Comparison of ENCODE assay signal across 1 cellular context in the genomic region with DNA sequence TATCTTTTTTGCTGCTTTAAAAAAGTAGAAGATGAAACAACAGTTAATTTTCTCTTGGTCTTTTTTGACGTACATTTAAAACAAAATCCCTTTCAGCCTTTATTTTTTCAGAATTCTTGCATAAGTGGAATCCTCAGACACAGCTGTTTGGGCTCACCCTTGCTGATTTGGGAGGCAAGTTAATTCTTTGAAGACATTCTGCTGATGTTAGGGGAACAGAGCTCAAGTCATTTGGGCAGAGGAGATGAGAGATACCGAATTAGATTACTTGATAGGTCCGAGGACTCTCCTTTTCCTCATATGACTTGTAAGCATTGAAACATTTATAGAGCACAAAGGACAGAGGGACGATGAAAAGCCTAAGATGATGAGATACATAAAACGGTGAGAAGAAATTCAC.
TF ChIP-seq lines count a peak whose summit lies in the region.

No MANE protein-coding gene starts in this region.

TF ChIP-seq in H1, 55 proteins besides CTCF, POLR2A, EP300 and RAD21 (continued from another document):
- no peak for TF ChIP-seq NRF1 (IDR thresholded peaks at IDR 0.05; ENCODE audit: low read depth, low read length)
- TF ChIP-seq JUND (IDR thresholded peaks at IDR 0.05; ENCODE audit: low read length), result no peak
- TF ChIP-seq, protein P1, sequence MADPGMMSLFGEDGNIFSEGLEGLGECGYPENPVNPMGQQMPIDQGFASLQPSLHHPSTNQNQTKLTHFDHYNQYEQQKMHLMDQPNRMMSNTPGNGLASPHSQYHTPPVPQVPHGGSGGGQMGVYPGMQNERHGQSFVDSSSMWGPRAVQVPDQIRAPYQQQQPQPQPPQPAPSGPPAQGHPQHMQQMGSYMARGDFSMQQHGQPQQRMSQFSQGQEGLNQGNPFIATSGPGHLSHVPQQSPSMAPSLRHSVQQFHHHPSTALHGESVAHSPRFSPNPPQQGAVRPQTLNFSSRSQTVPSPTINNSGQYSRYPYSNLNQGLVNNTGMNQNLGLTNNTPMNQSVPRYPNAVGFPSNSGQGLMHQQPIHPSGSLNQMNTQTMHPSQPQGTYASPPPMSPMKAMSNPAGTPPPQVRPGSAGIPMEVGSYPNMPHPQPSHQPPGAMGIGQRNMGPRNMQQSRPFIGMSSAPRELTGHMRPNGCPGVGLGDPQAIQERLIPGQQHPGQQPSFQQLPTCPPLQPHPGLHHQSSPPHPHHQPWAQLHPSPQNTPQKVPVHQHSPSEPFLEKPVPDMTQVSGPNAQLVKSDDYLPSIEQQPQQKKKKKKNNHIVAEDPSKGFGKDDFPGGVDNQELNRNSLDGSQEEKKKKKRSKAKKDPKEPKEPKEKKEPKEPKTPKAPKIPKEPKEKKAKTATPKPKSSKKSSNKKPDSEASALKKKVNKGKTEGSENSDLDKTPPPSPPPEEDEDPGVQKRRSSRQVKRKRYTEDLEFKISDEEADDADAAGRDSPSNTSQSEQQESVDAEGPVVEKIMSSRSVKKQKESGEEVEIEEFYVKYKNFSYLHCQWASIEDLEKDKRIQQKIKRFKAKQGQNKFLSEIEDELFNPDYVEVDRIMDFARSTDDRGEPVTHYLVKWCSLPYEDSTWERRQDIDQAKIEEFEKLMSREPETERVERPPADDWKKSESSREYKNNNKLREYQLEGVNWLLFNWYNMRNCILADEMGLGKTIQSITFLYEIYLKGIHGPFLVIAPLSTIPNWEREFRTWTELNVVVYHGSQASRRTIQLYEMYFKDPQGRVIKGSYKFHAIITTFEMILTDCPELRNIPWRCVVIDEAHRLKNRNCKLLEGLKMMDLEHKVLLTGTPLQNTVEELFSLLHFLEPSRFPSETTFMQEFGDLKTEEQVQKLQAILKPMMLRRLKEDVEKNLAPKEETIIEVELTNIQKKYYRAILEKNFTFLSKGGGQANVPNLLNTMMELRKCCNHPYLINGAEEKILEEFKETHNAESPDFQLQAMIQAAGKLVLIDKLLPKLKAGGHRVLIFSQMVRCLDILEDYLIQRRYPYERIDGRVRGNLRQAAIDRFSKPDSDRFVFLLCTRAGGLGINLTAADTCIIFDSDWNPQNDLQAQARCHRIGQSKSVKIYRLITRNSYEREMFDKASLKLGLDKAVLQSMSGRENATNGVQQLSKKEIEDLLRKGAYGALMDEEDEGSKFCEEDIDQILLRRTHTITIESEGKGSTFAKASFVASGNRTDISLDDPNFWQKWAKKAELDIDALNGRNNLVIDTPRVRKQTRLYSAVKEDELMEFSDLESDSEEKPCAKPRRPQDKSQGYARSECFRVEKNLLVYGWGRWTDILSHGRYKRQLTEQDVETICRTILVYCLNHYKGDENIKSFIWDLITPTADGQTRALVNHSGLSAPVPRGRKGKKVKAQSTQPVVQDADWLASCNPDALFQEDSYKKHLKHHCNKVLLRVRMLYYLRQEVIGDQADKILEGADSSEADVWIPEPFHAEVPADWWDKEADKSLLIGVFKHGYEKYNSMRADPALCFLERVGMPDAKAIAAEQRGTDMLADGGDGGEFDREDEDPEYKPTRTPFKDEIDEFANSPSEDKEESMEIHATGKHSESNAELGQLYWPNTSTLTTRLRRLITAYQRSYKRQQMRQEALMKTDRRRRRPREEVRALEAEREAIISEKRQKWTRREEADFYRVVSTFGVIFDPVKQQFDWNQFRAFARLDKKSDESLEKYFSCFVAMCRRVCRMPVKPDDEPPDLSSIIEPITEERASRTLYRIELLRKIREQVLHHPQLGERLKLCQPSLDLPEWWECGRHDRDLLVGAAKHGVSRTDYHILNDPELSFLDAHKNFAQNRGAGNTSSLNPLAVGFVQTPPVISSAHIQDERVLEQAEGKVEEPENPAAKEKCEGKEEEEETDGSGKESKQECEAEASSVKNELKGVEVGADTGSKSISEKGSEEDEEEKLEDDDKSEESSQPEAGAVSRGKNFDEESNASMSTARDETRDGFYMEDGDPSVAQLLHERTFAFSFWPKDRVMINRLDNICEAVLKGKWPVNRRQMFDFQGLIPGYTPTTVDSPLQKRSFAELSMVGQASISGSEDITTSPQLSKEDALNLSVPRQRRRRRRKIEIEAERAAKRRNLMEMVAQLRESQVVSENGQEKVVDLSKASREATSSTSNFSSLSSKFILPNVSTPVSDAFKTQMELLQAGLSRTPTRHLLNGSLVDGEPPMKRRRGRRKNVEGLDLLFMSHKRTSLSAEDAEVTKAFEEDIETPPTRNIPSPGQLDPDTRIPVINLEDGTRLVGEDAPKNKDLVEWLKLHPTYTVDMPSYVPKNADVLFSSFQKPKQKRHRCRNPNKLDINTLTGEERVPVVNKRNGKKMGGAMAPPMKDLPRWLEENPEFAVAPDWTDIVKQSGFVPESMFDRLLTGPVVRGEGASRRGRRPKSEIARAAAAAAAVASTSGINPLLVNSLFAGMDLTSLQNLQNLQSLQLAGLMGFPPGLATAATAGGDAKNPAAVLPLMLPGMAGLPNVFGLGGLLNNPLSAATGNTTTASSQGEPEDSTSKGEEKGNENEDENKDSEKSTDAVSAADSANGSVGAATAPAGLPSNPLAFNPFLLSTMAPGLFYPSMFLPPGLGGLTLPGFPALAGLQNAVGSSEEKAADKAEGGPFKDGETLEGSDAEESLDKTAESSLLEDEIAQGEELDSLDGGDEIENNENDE (IDR thresholded peaks at IDR 0.05; ENCODE audit: insufficient replicate concordance, low read length), result no peak
- no peak for TF ChIP-seq RBBP5 (IDR thresholded peaks at IDR 0.05; ENCODE audit: borderline replicate concordance, low read depth, low read length)
- TF ChIP-seq BCL11A (IDR thresholded peaks at IDR 0.05; ENCODE audit: low read depth in 2 of 2, low read length in 2 of 2), result no peak
- no peak for TF ChIP-seq BRCA1 (IDR thresholded peaks at IDR 0.05; ENCODE audit: low read depth, low read length)
- TF ChIP-seq CBX5 (IDR thresholded peaks at IDR 0.05; ENCODE audit: low read depth, low read length), result no peak
- no peak for TF ChIP-seq JUN (IDR thresholded peaks at IDR 0.05; ENCODE audit: low read depth, low read length)
- no peak for TF ChIP-seq KDM5A (IDR thresholded peaks at IDR 0.05; ENCODE audit: low read length)
- no peak for TF ChIP-seq CREB1 (IDR thresholded peaks at IDR 0.05)
